Comparison of ENCODE assay signal across 8 cellular contexts in the genomic region with DNA sequence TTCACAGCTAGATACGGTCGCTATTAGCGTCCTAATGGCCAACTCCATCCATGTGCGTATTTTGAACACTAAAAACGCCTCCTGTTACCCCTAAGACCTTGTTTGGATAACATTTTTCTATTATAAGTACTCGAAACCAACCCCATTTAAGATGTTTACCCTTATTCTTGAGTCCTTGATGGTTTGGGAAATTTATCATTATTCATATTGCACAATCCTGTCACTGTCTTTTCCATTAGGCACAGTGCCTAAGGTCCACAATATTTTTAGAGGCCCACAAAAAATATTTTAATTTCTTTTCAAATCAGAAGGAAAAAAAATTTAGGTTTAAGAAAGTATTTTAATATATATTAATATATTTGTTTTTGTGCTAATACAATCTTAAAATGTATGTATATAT. TPM values are rescaled to one million over a fixed set of nuclear protein-coding genes. Genes with fewer than 3 reads are reported as not detected.
DNase-seq lines count a peak whose midpoint lies in the region; ATAC-seq and TF ChIP-seq lines count a peak whose summit lies in the region.

No MANE protein-coding gene starts in this region.

- POLR2A ChIA-PET in AG04450 (lab: Yijun Ruan, JAX) = interaction anchor here (1.0 kb wide), 1 partner anchor 252 kb away, joined by 5 read pairs; no protein-coding TSS in a partner anchor
- POLR2A ChIA-PET in HEK293T (lab: Yijun Ruan, JAX) = interaction anchor here (0.7 to 1.1 kb wide), 4 partner anchors 8 to 116 kb away, joined by 3 read pairs; no protein-coding TSS in a partner anchor

- H3K4me3 Mint-ChIP-seq in neural crest cell = peak overlapping the region; percentile 95

- ATAC-seq in GM18867 (IDR thresholded peaks at IDR 0.05; ENCODE audit: unreplicated experiment) (no peak), GM21786 (IDR thresholded peaks at IDR 0.05; ENCODE audit: unreplicated experiment) (no peak)

- no peaks in the 10 kb centered on the region for H4K20me1 ChIP-seq in MM.1S (ENCODE audit: insufficient read depth, low read length)

- DNase-seq in AG04450 (ENCODE audit: low read depth, low spot score) (no peak), MM.1S (no peak), neural crest cell (ENCODE audit: low read depth, low spot score) (no peak), NCI-H1694 treated with DMSO at 0.1 percent for 48 hours (lab: John Stamatoyannopoulos, UW) (no peak), HEK293T (ENCODE audit: extremely low spot score) (no peak)

- TF ChIP-seq CTCF in AG04450 (IDR thresholded peaks at IDR 0.05; ENCODE audit: low read depth, low read length) (no peak), MM.1S (IDR thresholded peaks at IDR 0.05; ENCODE audit: low read length) (no peak), neural crest cell (conservative IDR thresholded peaks at IDR 0.05) (no peak)

- H3K36me3 ChIP-seq in MM.1S (replicated peaks; ENCODE audit: insufficient read depth, low read length) (no peaks in the 10 kb centered on the region), endocrine pancreas (ENCODE audit: control insufficient read depth, insufficient read depth, low read length) (no peaks in the 10 kb centered on the region)

- H3K4me2 ChIP-seq in MM.1S (ENCODE audit: low read depth, low read length) = peak overlapping the region; percentile 91

- peaks cover 5% of the 10 kb centered on the region for H3K27me3 Mint-ChIP-seq in neural crest cell (ENCODE audit: low read depth)

- H3K27me3 ChIP-seq in AG04450 (ENCODE audit: control insufficient read depth, insufficient read depth, low read length) (no peaks in the 10 kb centered on the region), MM.1S (replicated peaks; ENCODE audit: insufficient read depth, low read length) (peaks cover 20% of the 10 kb centered on the region), endocrine pancreas (ENCODE audit: control insufficient read depth, insufficient read depth, low read length) (no peaks in the 10 kb centered on the region)

- H3K9me2 ChIP-seq in MM.1S (replicated peaks; ENCODE audit: insufficient read depth, low read length) = no peaks in the 10 kb centered on the region

- no peaks in the 10 kb centered on the region for H3K36me3 Mint-ChIP-seq in neural crest cell (ENCODE audit: low read depth)

- peaks cover 8% of the 10 kb centered on the region; the same call in 1 of the 2 replicates for H3F3A ChIP-seq in MM.1S (ENCODE audit: insufficient read depth, low read length)

- no peak overlapping the region for H3K27ac ChIP-seq in AG04450 (ENCODE audit: low read depth, low read length)
- H3K27ac ChIP-seq in MM.1S (ENCODE audit: low read length) = no peak overlapping the region

- H3K79me2 ChIP-seq in MM.1S (ENCODE audit: low read length) = no peaks in the 10 kb centered on the region

- no peak overlapping the region for H2AFZ ChIP-seq in MM.1S (ENCODE audit: low read length)

- H3K4me3 ChIP-seq in AG04450 (ENCODE audit: low read depth, low read length) (peak overlapping the region; percentile 83), MM.1S (ENCODE audit: low read length) (no peak overlapping the region; the same call in 1 of the 2 replicates), endocrine pancreas (ENCODE audit: control insufficient read depth, insufficient read depth, low read length) (peak overlapping the region; percentile 83)

- no peak overlapping the region for H3K27ac Mint-ChIP-seq in neural crest cell (ENCODE audit: unreplicated experiment)

- H3K4me1 ChIP-seq in MM.1S (ENCODE audit: low read length) (0 out of 2 replicates have a peak, but pooled peaks cover 6% of the 10 kb centered on the region), endocrine pancreas (ENCODE audit: control insufficient read depth, insufficient read depth, low read length) (no peaks in the 10 kb centered on the region)

- no peaks in the 10 kb centered on the region for H3K9me3 Mint-ChIP-seq in neural crest cell

- H3K9ac ChIP-seq in MM.1S (ENCODE audit: low read length) (no peak overlapping the region), endocrine pancreas (ENCODE audit: control insufficient read depth, insufficient read depth, low read length) (no peak overlapping the region)

- H3K9me3 ChIP-seq in AG04450 (ENCODE audit: control insufficient read depth, insufficient read depth, low read length) (no peaks in the 10 kb centered on the region), MM.1S (replicated peaks; ENCODE audit: insufficient read depth, low read length) (no peaks in the 10 kb centered on the region), endocrine pancreas (ENCODE audit: control insufficient read depth, low read length) (no peaks in the 10 kb centered on the region)

- peaks cover 33% of the 10 kb centered on the region for H3K4me1 Mint-ChIP-seq in neural crest cell

- CTCF ChIA-PET in AG04450 (lab: Charles Lee) = interaction anchor here (1.1 to 1.7 kb wide), 4 partner anchors 22 to 252 kb away, joined by 3 to 8 read pairs (median 4); no protein-coding TSS in a partner anchor
- CTCF ChIA-PET in HEK293T (lab: Yijun Ruan, JAX) = no interaction called here

TF ChIP-seq in HEK293T, 16 proteins besides CTCF, POLR2A, EP300 and RAD21:
- TF ChIP-seq NFRKB (IDR thresholded peaks at IDR 0.05) (no peak), CTBP1 (IDR thresholded peaks at IDR 0.05; ENCODE audit: borderline replicate concordance) (no peak), BHLHE40 (IDR thresholded peaks at IDR 0.05; ENCODE audit: borderline replicate concordance) (no peak), FOXK2 (IDR thresholded peaks at IDR 0.05) (no peak), SUZ12 (IDR thresholded peaks at IDR 0.05) (no peak), ZNF384 (IDR thresholded peaks at IDR 0.05) (no peak), TARDBP (IDR thresholded peaks at IDR 0.05) (no peak), ELF4 (IDR thresholded peaks at IDR 0.05) (no peak), FOXM1 (IDR thresholded peaks at IDR 0.05; ENCODE audit: borderline replicate concordance) (no peak)
- TF ChIP-seq, protein P1, sequence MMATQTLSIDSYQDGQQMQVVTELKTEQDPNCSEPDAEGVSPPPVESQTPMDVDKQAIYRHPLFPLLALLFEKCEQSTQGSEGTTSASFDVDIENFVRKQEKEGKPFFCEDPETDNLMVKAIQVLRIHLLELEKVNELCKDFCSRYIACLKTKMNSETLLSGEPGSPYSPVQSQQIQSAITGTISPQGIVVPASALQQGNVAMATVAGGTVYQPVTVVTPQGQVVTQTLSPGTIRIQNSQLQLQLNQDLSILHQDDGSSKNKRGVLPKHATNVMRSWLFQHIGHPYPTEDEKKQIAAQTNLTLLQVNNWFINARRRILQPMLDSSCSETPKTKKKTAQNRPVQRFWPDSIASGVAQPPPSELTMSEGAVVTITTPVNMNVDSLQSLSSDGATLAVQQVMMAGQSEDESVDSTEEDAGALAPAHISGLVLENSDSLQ (IDR thresholded peaks at IDR 0.05) = no peak

RNA-seq across cellular contexts. Expression of a gene that starts 1.3 kb away (rescaled TPM):
- 12.7 and 18.6 TPM in 2 replicates for polyA plus RNA-seq in AG04450 (2011; rRNA removed)
- polyA minus RNA-seq in AG04450 (2011; rRNA and poly(A)+ RNA removed) = 21.1 and 39.3 TPM in 2 replicates
- total RNA-seq in neural crest cell = 19.6 and 21.3 TPM in 2 replicates
